ENCODE assay signal across 8 cellular contexts in the genomic region with DNA sequence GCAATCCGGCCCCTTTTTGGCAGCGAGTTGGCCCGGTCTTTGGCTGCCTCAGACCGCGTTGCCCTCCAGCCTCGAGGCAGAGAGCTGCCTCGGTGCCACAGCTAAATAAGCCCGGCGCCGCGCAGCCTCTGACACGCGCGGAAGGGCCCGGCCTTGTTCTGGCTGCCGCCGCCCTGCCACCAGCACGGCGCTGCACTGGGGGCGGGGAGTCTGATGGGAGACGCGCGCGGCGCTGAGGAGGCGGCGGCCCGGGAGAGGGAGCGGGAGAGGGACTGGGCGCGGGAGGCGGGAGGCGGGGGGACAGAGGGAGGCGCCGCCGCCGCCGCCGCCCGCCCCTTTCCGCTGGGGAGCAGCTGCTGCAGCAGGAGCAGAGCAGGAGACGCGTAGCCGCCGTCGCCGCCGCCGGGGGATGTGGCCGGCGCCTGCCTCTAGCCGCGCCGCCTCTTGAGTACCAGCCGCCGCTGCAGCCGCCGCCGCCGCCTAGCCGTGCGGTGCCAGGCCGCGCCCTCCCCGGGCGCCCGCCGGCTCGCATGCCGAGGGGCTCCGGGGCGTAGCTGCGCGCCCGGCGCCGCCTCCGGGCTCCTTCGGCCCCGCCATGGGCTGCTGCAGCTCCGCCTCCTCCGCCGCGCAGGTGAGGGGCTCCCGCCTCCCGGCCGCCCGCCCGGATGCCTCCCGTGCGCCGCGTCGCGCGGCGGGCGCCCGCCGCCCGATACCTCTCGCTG. TPM values are rescaled to one million over a fixed set of nuclear protein-coding genes. Genes with fewer than 3 reads are reported as not detected.
DNase-seq lines count a peak whose midpoint lies in the region; ATAC-seq and TF ChIP-seq lines count a peak whose summit lies in the region.

Gene SLC44A1 (plus strand): TSS at position 378 of the 722 bp plus-strand sequence. CDS start 218 bp downstream, at position 596.

- H3K36me3 Mint-ChIP-seq in WTC11 (no peaks in the 10 kb centered on the region), immature natural killer cell (no peaks in the 10 kb centered on the region)

- H3K27ac Mint-ChIP-seq in WTC11: peak within 1 kb of the TSS; percentile 95
- peak within 1 kb of the TSS; percentile 71 to 90 (median 82) for H3K27ac Mint-ChIP-seq in immature natural killer cell

- POLR2A ChIA-PET in AG04450 (lab: Yijun Ruan, JAX) (interaction anchor here (0.6 to 1.8 kb wide), 11 partner anchors 9 to 496 kb away, joined by 3 to 7 read pairs (median 3); no protein-coding TSS in a partner anchor), WTC11 (lab: Charles Lee) (interaction anchor here (0.5 to 3.7 kb wide), 25 partner anchors 10 to 381 kb away, joined by 3 to 25 read pairs (median 4); partner anchors contain the start of genes ABCA1 and FSD1L)

- CTCF ChIA-PET in AG04450 (lab: Charles Lee) (interaction anchor here (1.0 to 1.2 kb wide), 2 partner anchors 54 to 381 kb away, joined by 3 to 4 read pairs; no protein-coding TSS in a partner anchor), WTC11 (lab: Charles Lee) (interaction anchor here (0.5 to 2.6 kb wide), 25 partner anchors 16 to 436 kb away, joined by 3 to 23 read pairs (median 3); no protein-coding TSS in a partner anchor)

- no peak for TF ChIP-seq CTCF in AG04450 (IDR thresholded peaks at IDR 0.05; ENCODE audit: low read depth, low read length)
- TF ChIP-seq CTCF in WTC11 (IDR thresholded peaks at IDR 0.05): no peak
- TF ChIP-seq CTCF in cardiac fibroblast (IDR thresholded peaks at IDR 0.05; ENCODE audit: low read depth, low read length): no peak

- H3K9me3 ChIP-seq in AG04450 (ENCODE audit: control insufficient read depth, insufficient read depth, low read length): no peaks in the 10 kb centered on the region; the same call in 1 of the 2 replicates

- H3K4me1 Mint-ChIP-seq in WTC11: peaks cover 73% of the 10 kb centered on the region
- H3K4me1 Mint-ChIP-seq in immature natural killer cell: peaks cover 23 to 38% of the 10 kb centered on the region in 2 donors

- no peaks in the 10 kb centered on the region for H3K9me3 Mint-ChIP-seq in WTC11
- peaks cover 0 to 2% (median 0%) of the 10 kb centered on the region in 6 donors for H3K9me3 Mint-ChIP-seq in immature natural killer cell

- H3K4me3 ChIP-seq in AG04450 (ENCODE audit: low read depth, low read length) (peak within 1 kb of the TSS; percentile 84), cardiac fibroblast (replicated peaks in 1 of 2; ENCODE audit: low read depth in 2 of 2, low read length in 2 of 2) (peak within 1 kb of the TSS; percentile 83 to 96)

- H3K27me3 ChIP-seq in AG04450 (ENCODE audit: control insufficient read depth, insufficient read depth, low read length): no peaks in the 10 kb centered on the region

- H3K27me3 Mint-ChIP-seq in WTC11 (ENCODE audit: low read depth) (no peaks in the 10 kb centered on the region), immature natural killer cell (ENCODE audit: low read depth in 3 of 3) (peaks cover 1 to 12% (median 2%) of the 10 kb centered on the region in 3 donors)

- peak within 1 kb of the TSS; percentile 67 for H3K27ac ChIP-seq in AG04450 (ENCODE audit: low read depth, low read length)

- peak; percentile 85 for DNase-seq in AG04450 (ENCODE audit: low read depth, low spot score)
- DNase-seq in NCI-H2196 treated with DMSO at 0.1 percent for 48 hours (lab: John Stamatoyannopoulos, UW; ENCODE audit: unreplicated experiment): peak; percentile 93
- DNase-seq in WTC11 (ENCODE audit: low spot score): peak; percentile 92
- DNase-seq in cardiac fibroblast (ENCODE audit: low read depth in 2 of 2): peak; percentile 96 to 98
- DNase-seq in immature natural killer cell: peak; percentile 82 to 86 (median 85)
- DNase-seq in smooth muscle cell of the brain vasculature (ENCODE audit: low read depth, low spot score): peak; percentile 85

- ATAC-seq in GM18907 (IDR thresholded peaks at IDR 0.05; ENCODE audit: unreplicated experiment) (peak; percentile 92), HG03139 (IDR thresholded peaks at IDR 0.05; ENCODE audit: unreplicated experiment) (peak; percentile 84), WTC11 (peak; percentile 76)

- H3K4me3 Mint-ChIP-seq in WTC11: peak within 1 kb of the TSS; percentile 85
- peak within 1 kb of the TSS; percentile 86 to 94 (median 91) for H3K4me3 Mint-ChIP-seq in immature natural killer cell

TF ChIP-seq in WTC11, 78 proteins besides CTCF, POLR2A, EP300 and RAD21 (continues in another document):
- TF ChIP-seq ZNF317 (CRISPR knock-in tag; IDR thresholded peaks at IDR 0.05; ENCODE audit: borderline replicate concordance, low read depth) (no peak), E2F4 (CRISPR knock-in tag; IDR thresholded peaks at IDR 0.05; ENCODE audit: borderline replicate concordance, low read depth) (peak; percentile 75; the same call in 1 of the 2 replicates), IRF2 (CRISPR knock-in tag; IDR thresholded peaks at IDR 0.05; ENCODE audit: borderline replicate concordance, low read depth) (no peak), TEAD1 (CRISPR knock-in tag; IDR thresholded peaks at IDR 0.05) (peak; percentile 68), CREM (CRISPR knock-in tag; IDR thresholded peaks at IDR 0.05) (no peak), MYBL2 (CRISPR knock-in tag; IDR thresholded peaks at IDR 0.05) (peak; percentile 62; the same call in 1 of the 2 replicates), SP1 (CRISPR knock-in tag; conservative IDR thresholded peaks at IDR 0.05) (peak; percentile 91), EMX1 (CRISPR knock-in tag; IDR thresholded peaks at IDR 0.05) (0 out of 2 replicates have a peak, but pooled peaks have one; percentile 42), ESRRA (CRISPR knock-in tag; IDR thresholded peaks at IDR 0.05; ENCODE audit: borderline replicate concordance) (peak; percentile 42; the same call in 1 of the 2 replicates), ZNF121 (CRISPR knock-in tag; IDR thresholded peaks at IDR 0.05) (peak; percentile 95), FOXK1 (CRISPR knock-in tag; IDR thresholded peaks at IDR 0.05) (peak; percentile 89), ATF1 (CRISPR knock-in tag; IDR thresholded peaks at IDR 0.05) (no peak), ELF4 (CRISPR knock-in tag; IDR thresholded peaks at IDR 0.05; ENCODE audit: low read depth) (no peak; the same call in 1 of the 2 replicates), FOXP1 (CRISPR knock-in tag; IDR thresholded peaks at IDR 0.05; ENCODE audit: borderline replicate concordance) (peak; percentile 95), CBFB (CRISPR knock-in tag; IDR thresholded peaks at IDR 0.05; ENCODE audit: low read depth) (peak; percentile 97)
- TF ChIP-seq, protein P1, sequence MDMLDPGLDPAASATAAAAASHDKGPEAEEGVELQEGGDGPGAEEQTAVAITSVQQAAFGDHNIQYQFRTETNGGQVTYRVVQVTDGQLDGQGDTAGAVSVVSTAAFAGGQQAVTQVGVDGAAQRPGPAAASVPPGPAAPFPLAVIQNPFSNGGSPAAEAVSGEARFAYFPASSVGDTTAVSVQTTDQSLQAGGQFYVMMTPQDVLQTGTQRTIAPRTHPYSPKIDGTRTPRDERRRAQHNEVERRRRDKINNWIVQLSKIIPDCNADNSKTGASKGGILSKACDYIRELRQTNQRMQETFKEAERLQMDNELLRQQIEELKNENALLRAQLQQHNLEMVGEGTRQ (CRISPR knock-in tag; IDR thresholded peaks at IDR 0.05): peak; percentile 18; the same call in 1 of the 2 replicates
- TF ChIP-seq, protein P2, sequence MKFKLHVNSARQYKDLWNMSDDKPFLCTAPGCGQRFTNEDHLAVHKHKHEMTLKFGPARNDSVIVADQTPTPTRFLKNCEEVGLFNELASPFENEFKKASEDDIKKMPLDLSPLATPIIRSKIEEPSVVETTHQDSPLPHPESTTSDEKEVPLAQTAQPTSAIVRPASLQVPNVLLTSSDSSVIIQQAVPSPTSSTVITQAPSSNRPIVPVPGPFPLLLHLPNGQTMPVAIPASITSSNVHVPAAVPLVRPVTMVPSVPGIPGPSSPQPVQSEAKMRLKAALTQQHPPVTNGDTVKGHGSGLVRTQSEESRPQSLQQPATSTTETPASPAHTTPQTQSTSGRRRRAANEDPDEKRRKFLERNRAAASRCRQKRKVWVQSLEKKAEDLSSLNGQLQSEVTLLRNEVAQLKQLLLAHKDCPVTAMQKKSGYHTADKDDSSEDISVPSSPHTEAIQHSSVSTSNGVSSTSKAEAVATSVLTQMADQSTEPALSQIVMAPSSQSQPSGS (CRISPR knock-in tag; IDR thresholded peaks at IDR 0.05; ENCODE audit: borderline replicate concordance, low read depth): no peak
- TF ChIP-seq, protein P3, sequence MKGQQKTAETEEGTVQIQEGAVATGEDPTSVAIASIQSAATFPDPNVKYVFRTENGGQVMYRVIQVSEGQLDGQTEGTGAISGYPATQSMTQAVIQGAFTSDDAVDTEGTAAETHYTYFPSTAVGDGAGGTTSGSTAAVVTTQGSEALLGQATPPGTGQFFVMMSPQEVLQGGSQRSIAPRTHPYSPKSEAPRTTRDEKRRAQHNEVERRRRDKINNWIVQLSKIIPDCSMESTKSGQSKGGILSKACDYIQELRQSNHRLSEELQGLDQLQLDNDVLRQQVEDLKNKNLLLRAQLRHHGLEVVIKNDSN (CRISPR knock-in tag; IDR thresholded peaks at IDR 0.05): no peak; the same call in 1 of the 2 replicates

RNA-seq across cellular contexts. Expression of gene SLC44A1, which starts in this region (rescaled TPM):
- polyA plus RNA-seq in AG04450 (2011; rRNA removed): 15.6 and 16.6 TPM in 2 replicates
- 21.7 and 31.9 TPM in 2 replicates for polyA minus RNA-seq in AG04450 (2011; rRNA and poly(A)+ RNA removed)
- total RNA-seq in WTC11 (2021): 45.9 to 48.9 TPM (median 47.6 TPM) in 3 replicates
- polyA plus RNA-seq in immature natural killer cell: 10 to 100 TPM; 13.1 to 30.9 (median 25.0) TPM

Comparison
In these comparisons a context has a peak if more than half of its experiments do, and no peak if none do; other contexts are left out.
1. Peak in every context shown above with its lines: DNase-seq, ATAC-seq, H3K4me3 ChIP-seq and H3K27ac ChIP-seq.